ENCODE assay signal across 40 cellular contexts in the genomic region with DNA sequence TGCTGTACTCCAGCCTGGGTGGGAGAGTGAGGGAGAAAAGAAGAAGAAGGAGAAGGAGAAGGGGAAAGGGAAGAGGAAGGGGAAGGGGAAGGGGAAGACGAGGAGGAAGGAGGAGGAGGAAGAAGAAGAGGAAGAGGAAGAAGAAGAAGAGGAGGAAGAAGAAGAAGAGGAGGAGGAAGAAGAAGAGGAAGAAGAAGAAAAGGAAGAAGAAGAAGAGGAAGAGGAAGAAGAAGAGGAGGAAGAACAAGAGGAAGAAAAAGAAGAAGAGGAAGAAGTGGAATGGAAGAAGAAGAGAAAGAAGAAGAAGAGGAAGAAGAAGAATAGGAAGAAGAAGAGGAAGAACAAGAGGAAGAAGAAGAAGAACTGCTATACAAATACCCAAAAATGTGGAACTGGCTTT.
"Had no signal": no experiment of that assay in that cellular context is flagged by ENCODE, and none has a peak within 500 bp of the region (broad histone marks: within the 10 kb centered on the region; RNA-seq: fewer than 3 reads in every experiment).

No MANE protein-coding gene starts in this region.

- H3K9me3 Mint-ChIP-seq: activated naive CD4-positive, alpha-beta T cell treated with anti-CD3 and anti-CD28 coated beads for 36 hours; activated naive CD4-positive, alpha-beta T cell treated with anti-CD3 and anti-CD28 coated beads, Interleukin-2, amount 10 ng/mL, durations not matched to agents 7 days and 5 days; activated naive CD4-positive, alpha-beta T cell treated with anti-CD3 and anti-CD28 coated beads, Interleukin-2, amount 50 U/mL, for 24 hours; activated naive CD8-positive, alpha-beta T cell treated with anti-CD3 and anti-CD28 coated beads for 36 hours; activated naive CD8-positive, alpha-beta T cell treated with anti-CD3 and anti-CD28 coated beads, Interleukin-2, amount 10 ng/mL, durations not matched to agents 7 days and 5 days; activated naive CD8-positive, alpha-beta T cell treated with anti-CD3 and anti-CD28 coated beads, Interleukin-2, amount 50 U/mL, for 24 hours; activated T-cell treated with anti-CD3 and anti-CD28 coated beads, Interleukin-2, amount 50 U/mL, for 24 hours; activated T-helper 1 cell treated with anti-CD3 and anti-CD28 coated beads, Interleukin-12 subunit alpha, Interleukin-12 subunit beta, Interleukin-2, Interleukin-4 antibody, amounts not matched to agents 30 ng/mL and 10 ng/mL and 1 ng/mL, durations not matched to agents 14 hours and 24 hours and 36 hours; activated T-helper 2 cell treated with anti-CD3 and anti-CD28 coated beads, Interferon-gamma antibody, Interleukin-2, Interleukin-4, amounts not matched to agents 10 μg/mL and 5 μg/mL and 100 μg/mL, durations not matched to agents 14 hours and 24 hours and 36 hours had no signal

- H3K27ac Mint-ChIP-seq: activated naive CD4-positive, alpha-beta T cell treated with anti-CD3 and anti-CD28 coated beads for 36 hours; activated naive CD4-positive, alpha-beta T cell treated with anti-CD3 and anti-CD28 coated beads, Interleukin-2, amount 10 ng/mL, durations not matched to agents 7 days and 5 days; activated naive CD4-positive, alpha-beta T cell treated with anti-CD3 and anti-CD28 coated beads, Interleukin-2, amount 50 U/mL, for 24 hours; activated naive CD4-positive, alpha-beta T cell treated with anti-CD3 and anti-CD28 coated beads, Interleukin-2, amount 50 U/mL, for 72 hours; activated naive CD8-positive, alpha-beta T cell; activated naive CD8-positive, alpha-beta T cell treated with anti-CD3 and anti-CD28 coated beads for 36 hours; activated naive CD8-positive, alpha-beta T cell treated with anti-CD3 and anti-CD28 coated beads, Interleukin-2, amount 10 ng/mL, durations not matched to agents 7 days and 5 days; activated naive CD8-positive, alpha-beta T cell treated with anti-CD3 and anti-CD28 coated beads, Interleukin-2, amount 50 U/mL, for 24 hours; activated T-cell treated with anti-CD3 and anti-CD28 coated beads, Interleukin-2, amount 50 U/mL, for 24 hours; activated T-cell treated with anti-CD3 and anti-CD28 coated beads, Interleukin-2, amount 50 U/mL, for 72 hours; activated T-helper 1 cell treated with anti-CD3 and anti-CD28 coated beads, Interleukin-12 subunit alpha, Interleukin-12 subunit beta, Interleukin-2, Interleukin-4 antibody, amounts not matched to agents 30 ng/mL and 10 ng/mL and 1 ng/mL, durations not matched to agents 14 hours and 24 hours and 36 hours; activated T-helper 17 cell treated with anti-CD3 and anti-CD28 coated beads, Interleukin-2, amount 50 U/mL, for 72 hours; activated T-helper 2 cell treated with anti-CD3 and anti-CD28 coated beads, Interferon-gamma antibody, Interleukin-2, Interleukin-4, amounts not matched to agents 10 μg/mL and 5 μg/mL and 100 μg/mL, durations not matched to agents 14 hours and 24 hours and 36 hours; brain had no signal

- H3K9me3 ChIP-seq: adrenal gland, ascending aorta, body of pancreas, breast epithelium had no signal

- DNase-seq: activated effector memory CD4-positive, alpha-beta T cell treated with anti-CD3 and anti-CD28 coated beads, Interleukin-2, amount 50 U/mL, for 16 hours; activated effector memory CD4-positive, alpha-beta T cell treated with Interleukin-2 at 50 U/mL for 16 hours; activated gamma-delta T cell; activated gamma-delta T cell treated with Interleukin-2 at 50 U/mL for 16 hours; activated naive CD4-positive, alpha-beta T cell; activated naive CD4-positive, alpha-beta T cell treated with anti-CD3 and anti-CD28 coated beads for 36 hours; activated naive CD4-positive, alpha-beta T cell treated with anti-CD3 and anti-CD28 coated beads, Interleukin-2, amount 10 ng/mL, durations not matched to agents 7 days and 5 days; activated naive CD4-positive, alpha-beta T cell treated with anti-CD3 and anti-CD28 coated beads, Interleukin-2, amount 50 U/mL, for 16 hours; activated naive CD4-positive, alpha-beta T cell treated with Interleukin-2 at 50 U/mL for 16 hours; activated naive CD8-positive, alpha-beta T cell treated with anti-CD3 and anti-CD28 coated beads for 36 hours; activated naive CD8-positive, alpha-beta T cell treated with anti-CD3 and anti-CD28 coated beads, Interleukin-2, amount 10 ng/mL, durations not matched to agents 7 days and 5 days; activated naive CD8-positive, alpha-beta T cell treated with anti-CD3 and anti-CD28 coated beads, Interleukin-2, amount 50 U/mL, for 24 hours; activated T-cell treated with anti-CD3 and anti-CD28 coated beads, Interleukin-2, amount 50 U/mL, for 1 hour; activated T-cell treated with anti-CD3 and anti-CD28 coated beads, Interleukin-2, amount 50 U/mL, for 24 hours; activated T-cell treated with anti-CD3 and anti-CD28 coated beads, Interleukin-2, amount 50 U/mL, for 4 hours; activated T-cell treated with anti-CD3 and anti-CD28 coated beads, Interleukin-2, amount 50 U/mL, for 48 hours; activated T-cell treated with anti-CD3 and anti-CD28 coated beads, Interleukin-2, amount 50 U/mL, for 72 hours; adrenal gland; amniotic stem cell; amygdala; anterior cingulate cortex; aorta; body of pancreas; brain microvascular endothelial cell; caudate nucleus; central memory CD4-positive, alpha-beta T cell; cerebellar nuclear complex had no signal

- H3K4me1 ChIP-seq: adrenal gland, ascending aorta, body of pancreas, breast epithelium had no signal

- ATAC-seq: activated naive CD4-positive, alpha-beta T cell treated with anti-CD3 and anti-CD28 coated beads, Interleukin-2, amount 50 U/mL, for 72 hours; activated naive CD8-positive, alpha-beta T cell treated with anti-CD3 and anti-CD28 coated beads, Interleukin-2, amount 50 U/mL, for 24 hours; activated T-cell treated with anti-CD3 and anti-CD28 coated beads, Interleukin-2, amount 50 U/mL, for 4 hours; activated T-cell treated with anti-CD3 and anti-CD28 coated beads, Interleukin-2, amount 50 U/mL, for 72 hours; activated T-helper 17 cell treated with anti-CD3 and anti-CD28 coated beads, Interleukin-2, amount 50 U/mL, for 72 hours; body of pancreas had no signal

- H3K4me3 Mint-ChIP-seq: activated naive CD4-positive, alpha-beta T cell treated with anti-CD3 and anti-CD28 coated beads for 36 hours; activated naive CD4-positive, alpha-beta T cell treated with anti-CD3 and anti-CD28 coated beads, Interleukin-2, amount 10 ng/mL, durations not matched to agents 7 days and 5 days; activated naive CD4-positive, alpha-beta T cell treated with anti-CD3 and anti-CD28 coated beads, Interleukin-2, amount 50 U/mL, for 24 hours; activated naive CD8-positive, alpha-beta T cell; activated naive CD8-positive, alpha-beta T cell treated with anti-CD3 and anti-CD28 coated beads for 36 hours; activated naive CD8-positive, alpha-beta T cell treated with anti-CD3 and anti-CD28 coated beads, Interleukin-2, amount 10 ng/mL, durations not matched to agents 7 days and 5 days; activated naive CD8-positive, alpha-beta T cell treated with anti-CD3 and anti-CD28 coated beads, Interleukin-2, amount 50 U/mL, for 24 hours; activated T-cell treated with anti-CD3 and anti-CD28 coated beads, Interleukin-2, amount 50 U/mL, for 24 hours; activated T-cell treated with anti-CD3 and anti-CD28 coated beads, Interleukin-2, amount 50 U/mL, for 4 hours; activated T-cell treated with anti-CD3 and anti-CD28 coated beads, Interleukin-2, amount 50 U/mL, for 72 hours; activated T-helper 1 cell treated with anti-CD3 and anti-CD28 coated beads, Interleukin-12 subunit alpha, Interleukin-12 subunit beta, Interleukin-2, Interleukin-4 antibody, amounts not matched to agents 30 ng/mL and 10 ng/mL and 1 ng/mL, durations not matched to agents 14 hours and 24 hours and 36 hours; activated T-helper 17 cell treated with anti-CD3 and anti-CD28 coated beads, Interleukin-2, amount 50 U/mL, for 72 hours; brain; central memory CD8-positive, alpha-beta T cell had no signal

- H3K36me3 Mint-ChIP-seq: activated naive CD4-positive, alpha-beta T cell treated with anti-CD3 and anti-CD28 coated beads, Interleukin-2, amount 10 ng/mL, durations not matched to agents 7 days and 5 days; activated naive CD4-positive, alpha-beta T cell treated with anti-CD3 and anti-CD28 coated beads, Interleukin-2, amount 50 U/mL, for 24 hours; activated naive CD4-positive, alpha-beta T cell treated with anti-CD3 and anti-CD28 coated beads, Interleukin-2, amount 50 U/mL, for 72 hours; activated naive CD8-positive, alpha-beta T cell; activated naive CD8-positive, alpha-beta T cell treated with anti-CD3 and anti-CD28 coated beads for 36 hours; activated naive CD8-positive, alpha-beta T cell treated with anti-CD3 and anti-CD28 coated beads, Interleukin-2, amount 10 ng/mL, durations not matched to agents 7 days and 5 days; brain had no signal

- H3K4me3 ChIP-seq: adrenal gland, ascending aorta, body of pancreas, breast epithelium, cardiac muscle cell had no signal

- H3K36me3 ChIP-seq: adrenal gland, ascending aorta, brain microvascular endothelial cell, breast epithelium, cardiac muscle cell had no signal

- H3K4me1 Mint-ChIP-seq: activated naive CD4-positive, alpha-beta T cell treated with anti-CD3 and anti-CD28 coated beads, Interleukin-2, amount 10 ng/mL, durations not matched to agents 7 days and 5 days; activated naive CD4-positive, alpha-beta T cell treated with anti-CD3 and anti-CD28 coated beads, Interleukin-2, amount 50 U/mL, for 24 hours; activated naive CD8-positive, alpha-beta T cell treated with anti-CD3 and anti-CD28 coated beads for 36 hours; activated naive CD8-positive, alpha-beta T cell treated with anti-CD3 and anti-CD28 coated beads, Interleukin-2, amount 10 ng/mL, durations not matched to agents 7 days and 5 days; activated naive CD8-positive, alpha-beta T cell treated with anti-CD3 and anti-CD28 coated beads, Interleukin-2, amount 50 U/mL, for 24 hours; activated T-helper 17 cell treated with anti-CD3 and anti-CD28 coated beads, Interleukin-2, amount 50 U/mL, for 72 hours; central memory CD8-positive, alpha-beta T cell had no signal

- FAIRE-seq: astrocyte, bronchial epithelial cell had no signal

- H3K27me3 Mint-ChIP-seq: activated naive CD4-positive, alpha-beta T cell treated with anti-CD3 and anti-CD28 coated beads, Interleukin-2, amount 10 ng/mL, durations not matched to agents 7 days and 5 days; activated naive CD8-positive, alpha-beta T cell treated with anti-CD3 and anti-CD28 coated beads, Interleukin-2, amount 10 ng/mL, durations not matched to agents 7 days and 5 days had no signal

- H3K27ac ChIP-seq: adrenal gland, ascending aorta, body of pancreas, brain microvascular endothelial cell, breast epithelium, cardiac muscle cell had no signal
